Comparison of ENCODE assay signal across 14 cellular contexts in genomic region chr22:48782817-48783511, GRCh38.
DNase-seq lines count a peak whose midpoint lies in the region; ATAC-seq, FAIRE-seq and TF ChIP-seq lines count a peak whose summit lies in the region.
"Had no signal": no experiment of that assay in that cellular context is flagged by ENCODE, and none has a peak within 500 bp of the region (broad histone marks: within the 10 kb centered on the region; RNA-seq: fewer than 3 reads in every experiment).

No MANE protein-coding gene starts in this region.

- no peaks in the 10 kb centered on the region for H3K27me3 ChIP-seq in MM.1S (replicated peaks; ENCODE audit: insufficient read depth, low read length)
- H3K27me3 ChIP-seq: tibial nerve had no signal

- POLR2A ChIA-PET in WTC11 (lab: Charles Lee), result interaction anchor here (1.5 kb wide), 1 partner anchor 13 kb away, joined by 3 read pairs; no protein-coding TSS in a partner anchor

- H3K36me3 ChIP-seq in MM.1S (replicated peaks; ENCODE audit: insufficient read depth, low read length), result no peaks in the 10 kb centered on the region
- H3K36me3 ChIP-seq: tibial nerve had no signal

- H3K9me2 ChIP-seq in MM.1S (replicated peaks; ENCODE audit: insufficient read depth, low read length), result no peaks in the 10 kb centered on the region

- ATAC-seq in WTC11, result peak; percentile 80
- ATAC-seq in GM19324 (IDR thresholded peaks at IDR 0.05; ENCODE audit: low FRiP score, unreplicated experiment), result no peak
- ATAC-seq: left colon had no signal

- H3K9me3 Mint-ChIP-seq in WTC11 (no peaks in the 10 kb centered on the region), mesothelial cell of epicardium (peaks cover 4% of the 10 kb centered on the region)

- no peak overlapping the region for H3K4me3 Mint-ChIP-seq in WTC11
- no peak overlapping the region for H3K4me3 Mint-ChIP-seq in mesothelial cell of epicardium

- no peak overlapping the region for H3K9ac ChIP-seq in MM.1S (ENCODE audit: low read length)
- H3K9ac ChIP-seq: KMS-11 had no signal

- no peaks in the 10 kb centered on the region for H3K36me3 Mint-ChIP-seq in WTC11
- H3K36me3 Mint-ChIP-seq in mesothelial cell of epicardium, result no peaks in the 10 kb centered on the region

- no peak for FAIRE-seq in GM12891 (lab: Jason Lieb, UNC)

- H4K20me1 ChIP-seq in MM.1S (ENCODE audit: insufficient read depth, low read length), result no peaks in the 10 kb centered on the region

- H2AFZ ChIP-seq in MM.1S (ENCODE audit: low read length), result no peak overlapping the region

- H3K9me3 ChIP-seq in MM.1S (replicated peaks; ENCODE audit: insufficient read depth, low read length), result no peaks in the 10 kb centered on the region

- H3K4me2 ChIP-seq in MM.1S (ENCODE audit: low read depth, low read length), result no peak overlapping the region
- H3K4me2 ChIP-seq: KMS-11 had no signal

- H3K4me3 ChIP-seq in MM.1S (ENCODE audit: low read length), result no peak overlapping the region
- H3K4me3 ChIP-seq: tibial nerve had no signal

- H3K27ac ChIP-seq in MM.1S (ENCODE audit: low read length), result no peak overlapping the region
- H3K27ac ChIP-seq: KMS-11, tibial nerve had no signal

- no peaks in the 10 kb centered on the region for H3K79me2 ChIP-seq in MM.1S (ENCODE audit: low read length)

- H3K4me1 Mint-ChIP-seq in WTC11 (peaks cover 22% of the 10 kb centered on the region), mesothelial cell of epicardium (no peaks in the 10 kb centered on the region)

- H3F3A ChIP-seq in MM.1S (ENCODE audit: insufficient read depth, low read length), result no peaks in the 10 kb centered on the region

- peak; percentile 13 for TF ChIP-seq CTCF in GM12873 (IDR thresholded peaks at IDR 0.05; ENCODE audit: insufficient read depth, low read depth, low read length, missing control alignments)
- peak; percentile 15; the same call in 1 of the 2 replicates for TF ChIP-seq CTCF in MM.1S (IDR thresholded peaks at IDR 0.05; ENCODE audit: low read length)
- peak; percentile 58 for TF ChIP-seq CTCF in WTC11 (IDR thresholded peaks at IDR 0.05)
- TF ChIP-seq CTCF in mesothelial cell of epicardium (IDR thresholded peaks at IDR 0.05; ENCODE audit: unreplicated experiment), result peak; percentile 40

- H3K27ac Mint-ChIP-seq in WTC11 (peak overlapping the region; percentile 44; the same call in 1 of the 2 replicates), mesothelial cell of epicardium (no peak overlapping the region)
- H3K27ac Mint-ChIP-seq: activated T-helper 2 cell treated with anti-CD3 and anti-CD28 coated beads, Interferon-gamma antibody, Interleukin-2, Interleukin-4, amounts not matched to agents 10 μg/mL and 5 μg/mL and 100 μg/mL, durations not matched to agents 14 hours and 24 hours and 36 hours had no signal

- CTCF ChIA-PET in WTC11 (lab: Charles Lee), result interaction anchor here (0.6 to 2.0 kb wide), 34 partner anchors 9 to 940 kb away, joined by 3 to 17 read pairs (median 4); no protein-coding TSS in a partner anchor

- H3K4me1 ChIP-seq in MM.1S (ENCODE audit: low read length), result no peaks in the 10 kb centered on the region
- H3K4me1 ChIP-seq: tibial nerve had no signal

- H3K27me3 Mint-ChIP-seq in WTC11 (ENCODE audit: low read depth) (no peaks in the 10 kb centered on the region; the same call in 1 of the 2 replicates), mesothelial cell of epicardium (ENCODE audit: low read depth) (no peaks in the 10 kb centered on the region)

- no peak for TF ChIP-seq POLR2A in GM12891 (IDR thresholded peaks at IDR 0.05; ENCODE audit: low read depth, low read length)

- DNase-seq in MM.1S (no peak), WTC11 (ENCODE audit: low spot score) (peak; percentile 51), mesothelial cell of epicardium (ENCODE audit: low spot score in 2 of 2, unreplicated experiment in 2 of 2) (no peak), HCEC 1CT (no peak), GM12891 (ENCODE audit: insufficient read length, low spot score) (no peak), activated T-cell treated with anti-CD3 and anti-CD28 coated beads for 4 hours (no peak)
- DNase-seq: cerebellar nuclear complex; left colon; NK-92 treated with Interleukin-12 subunit alpha and Interleukin-12 subunit beta, amount 100 ng/mL, for 24 hours had no signal

TF ChIP-seq in WTC11, 78 proteins besides CTCF, POLR2A, EP300 and RAD21:
- TF ChIP-seq SP1 (CRISPR knock-in tag; conservative IDR thresholded peaks at IDR 0.05) (0 out of 2 replicates have a peak, but pooled peaks have one; percentile 14), ERG (CRISPR knock-in tag; IDR thresholded peaks at IDR 0.05) (no peak)

TF ChIP-seq in GM12891, 5 proteins besides CTCF, POLR2A, EP300 and RAD21:
- no peak for TF ChIP-seq POU2F2 (IDR thresholded peaks at IDR 0.05; ENCODE audit: low read depth, low read length)
- no peak for TF ChIP-seq SPI1 (IDR thresholded peaks at IDR 0.05; ENCODE audit: low read depth, low read length)
- TF ChIP-seq POLR2AphosphoS5 (IDR thresholded peaks at IDR 0.05; ENCODE audit: low read depth, low read length), result no peak
- TF ChIP-seq PAX5 (IDR thresholded peaks at IDR 0.05; ENCODE audit: insufficient read depth, low read length, severe bottlenecking), result no peak
